ENCODE assay signal across 9 cellular contexts in the genomic region with DNA sequence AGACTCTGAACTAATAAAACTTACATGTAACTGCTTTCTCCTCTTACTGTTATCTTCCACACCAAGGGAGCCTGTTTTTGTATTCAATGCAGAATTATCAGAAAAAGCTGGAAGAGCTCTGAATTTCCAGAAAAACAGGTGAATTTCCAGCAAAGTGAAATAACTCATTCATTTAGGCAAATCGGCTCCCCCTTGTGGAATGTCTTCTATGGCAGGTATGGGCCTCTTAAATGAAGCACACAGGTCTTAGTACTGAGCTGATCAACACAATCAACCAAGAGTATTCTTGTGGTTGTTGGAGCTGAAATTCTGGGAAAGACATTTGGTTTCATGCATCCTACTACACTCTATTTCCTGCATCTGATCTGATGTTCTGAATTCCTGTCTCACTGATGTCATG. TPM values are rescaled to one million over a fixed set of nuclear protein-coding genes. Genes with fewer than 3 reads are reported as not detected.
A peak's percentile ranks its signal among the peaks of the same experiment; 100 is the strongest.
DNase-seq lines count a peak whose midpoint lies in the region; ATAC-seq and TF ChIP-seq lines count a peak whose summit lies in the region.
"Had no signal": no experiment of that assay in that cellular context is flagged by ENCODE, and none has a peak within 500 bp of the region (broad histone marks: within the 10 kb centered on the region; RNA-seq: fewer than 3 reads in every experiment).

No MANE protein-coding gene starts in this region.

- no peak for TF ChIP-seq POLR2A in spleen (IDR thresholded peaks at IDR 0.05)

- TF ChIP-seq CTCF in fibroblast of lung (conservative IDR thresholded peaks at IDR 0.05 in 1 of 2, IDR thresholded peaks at IDR 0.05 in 1 of 2; ENCODE audit: low read depth in 1 of 2, low read length in 2 of 2) = peak; percentile 48 to 63
- peak in 8 of 11 experiments; percentile 14 to 46 (median 31) for TF ChIP-seq CTCF in spleen (IDR thresholded peaks at IDR 0.05 in 8 of 11, conservative IDR thresholded peaks at IDR 0.05 in 3 of 11)

- H3K9me3 ChIP-seq in fibroblast of lung (ENCODE audit: control insufficient read depth, insufficient read depth, low read depth, low read length) (no peaks in the 10 kb centered on the region), spleen (no peaks in the 10 kb centered on the region)

- DNase-seq in activated naive CD4-positive, alpha-beta T cell treated with anti-CD3 and anti-CD28 coated beads, Interleukin-2, amount 10 ng/mL, durations not matched to agents 7 days and 5 days = peak; percentile 34
- DNase-seq in activated naive CD4-positive, alpha-beta T cell treated with anti-CD3 and anti-CD28 coated beads, Interleukin-2, amount 50 U/mL, for 16 hours = no peak
- DNase-seq in NCI-H82 treated with DMSO at 0.1 percent for 48 hours (lab: John Stamatoyannopoulos, UW; ENCODE audit: unreplicated experiment) = peak; percentile 16
- peak; percentile 37 to 58 for DNase-seq in fibroblast of lung (ENCODE audit: low read depth in 2 of 2)
- DNase-seq in spleen = no peak
- no peak for DNase-seq in SIG-M5 treated with dmso at 0.1 percent for 504 hours (lab: John Stamatoyannopoulos, UW; ENCODE audit: unreplicated experiment)
- DNase-seq in globus pallidus (ENCODE audit: low spot score) = no peak

- H3K4me1 ChIP-seq in fibroblast of lung (ENCODE audit: control insufficient read depth, extremely low read depth, insufficient read depth, low read length) (no peaks in the 10 kb centered on the region), spleen (peaks cover 0 to under 1% (median 0%) of the 10 kb centered on the region in 6 donors)

- no peak for ATAC-seq in HG02610 (IDR thresholded peaks at IDR 0.05; ENCODE audit: unreplicated experiment)

- no peaks in the 10 kb centered on the region for H3K27me3 Mint-ChIP-seq in activated naive CD4-positive, alpha-beta T cell treated with anti-CD3 and anti-CD28 coated beads, Interleukin-2, amount 10 ng/mL, durations not matched to agents 7 days and 5 days

- H3K4me2 ChIP-seq in fibroblast of lung (ENCODE audit: extremely low read depth, insufficient read depth, low read length) = no peak overlapping the region

- no peaks in the 10 kb centered on the region for H4K20me1 ChIP-seq in fibroblast of lung (ENCODE audit: control insufficient read depth, extremely low read depth, insufficient read depth, low read length)

- H3K27ac Mint-ChIP-seq in activated naive CD4-positive, alpha-beta T cell treated with anti-CD3 and anti-CD28 coated beads, Interleukin-2, amount 10 ng/mL, durations not matched to agents 7 days and 5 days = no peak overlapping the region
- H3K27ac Mint-ChIP-seq: activated naive CD8-positive, alpha-beta T cell had no signal

- H3K79me2 ChIP-seq in fibroblast of lung (ENCODE audit: control insufficient read depth, insufficient read depth, low read length) = no peaks in the 10 kb centered on the region

- no peaks in the 10 kb centered on the region for H3K36me3 Mint-ChIP-seq in activated naive CD4-positive, alpha-beta T cell treated with anti-CD3 and anti-CD28 coated beads, Interleukin-2, amount 10 ng/mL, durations not matched to agents 7 days and 5 days
- H3K36me3 Mint-ChIP-seq: activated naive CD8-positive, alpha-beta T cell had no signal

- H3K4me3 Mint-ChIP-seq in activated naive CD4-positive, alpha-beta T cell treated with anti-CD3 and anti-CD28 coated beads, Interleukin-2, amount 10 ng/mL, durations not matched to agents 7 days and 5 days = no peak overlapping the region
- H3K4me3 Mint-ChIP-seq: activated naive CD8-positive, alpha-beta T cell had no signal

- intact Hi-C loops in spleen (cut with DNase I; ENCODE audit: low total_unique reads) = no loop called here

- 21 to 31% (median 22%) methylated on average over 1 of the region's 1 CpG for WGBS in spleen, 5 donors

- H3K4me3 ChIP-seq in fibroblast of lung (replicated peaks in 1 of 4; ENCODE audit: control extremely low read depth in 1 of 4, insufficient read depth in 1 of 4, low read depth in 3 of 4, low read length in 4 of 4) (no peak overlapping the region), spleen (no peak overlapping the region)

- H3K27me3 ChIP-seq in fibroblast of lung (ENCODE audit: control insufficient read depth, insufficient read depth, low read length) = no peaks in the 10 kb centered on the region
- no peaks in the 10 kb centered on the region for H3K27me3 ChIP-seq in spleen (replicated peaks in 1 of 7)

- no peaks in the 10 kb centered on the region for H3K9me3 Mint-ChIP-seq in activated naive CD4-positive, alpha-beta T cell treated with anti-CD3 and anti-CD28 coated beads, Interleukin-2, amount 10 ng/mL, durations not matched to agents 7 days and 5 days

- CTCF ChIA-PET in activated naive CD4-positive, alpha-beta T cell treated with anti-CD3 and anti-CD28 coated beads, Interleukin-2, amount 10 ng/mL, durations not matched to agents 7 days and 5 days (lab: Charles Lee) = interaction anchor here (1.0 to 1.5 kb wide), 7 partner anchors 8 to 148 kb away, joined by 3 to 6 read pairs (median 4); no protein-coding TSS in a partner anchor

- no peak overlapping the region for H3K9ac ChIP-seq in fibroblast of lung (ENCODE audit: insufficient read depth, low read length)

- H2AFZ ChIP-seq in fibroblast of lung (ENCODE audit: low read length) = no peak overlapping the region

- no peak overlapping the region for H3K27ac ChIP-seq in fibroblast of lung (ENCODE audit: insufficient read depth, low read length)
- no peak overlapping the region for H3K27ac ChIP-seq in spleen

- H3K36me3 ChIP-seq in fibroblast of lung (ENCODE audit: control insufficient read depth, insufficient read depth, low read length) (no peaks in the 10 kb centered on the region), spleen (no peaks in the 10 kb centered on the region)

- no peaks in the 10 kb centered on the region for H3K4me1 Mint-ChIP-seq in activated naive CD4-positive, alpha-beta T cell treated with anti-CD3 and anti-CD28 coated beads, Interleukin-2, amount 10 ng/mL, durations not matched to agents 7 days and 5 days

RNA-seq across cellular contexts. Expression of a gene that starts 31.0 kb away (rescaled TPM):
- total RNA-seq in fibroblast of lung (64.5 and 97.9 TPM in 2 replicates), spleen (10 to 100 TPM; 27.9 to 77.0 (median 45.8) TPM)
- polyA plus RNA-seq in fibroblast of lung (31.7 and 67.0 TPM in 2 replicates), spleen (1 to 10 TPM in 2 of 3 donors, under 1 TPM in 1; 0.89 to 1.9 (median 1.6) TPM)
- 22.6 and 47.6 TPM in 2 replicates for polyA plus RNA-seq in fibroblast of lung (2012)
- 68.2 and 98.8 TPM in 2 replicates for polyA minus RNA-seq in fibroblast of lung (ENCODE audit: low replicate concordance)

Comparison
In these comparisons a context has a peak if more than half of its experiments do, and no peak if none do; other contexts are left out.
1. DNase-seq: peak in activated naive CD4-positive, alpha-beta T cell treated with anti-CD3 and anti-CD28 coated beads, Interleukin-2, amount 10 ng/mL, durations not matched to agents 7 days and 5 days (single experiment), NCI-H82 treated with DMSO at 0.1 percent for 48 hours (single experiment) and fibroblast of lung (2 of 2); none in activated naive CD4-positive, alpha-beta T cell treated with anti-CD3 and anti-CD28 coated beads, Interleukin-2, amount 50 U/mL, for 16 hours (single experiment), spleen (single experiment), SIG-M5 treated with dmso at 0.1 percent for 504 hours (single experiment) and globus pallidus (single experiment).